In genomic region chr5:26690511-26690910, GRCh38 we compare ENCODE assay signal across 16 cellular contexts.
A peak's percentile ranks its signal among the peaks of the same experiment; 100 is the strongest.
DNase-seq lines count a peak whose midpoint lies in the region; ATAC-seq, FAIRE-seq and TF ChIP-seq lines count a peak whose summit lies in the region.
"Had no signal": no experiment of that assay in that cellular context is flagged by ENCODE, and none has a peak within 500 bp of the region (broad histone marks: within the 10 kb centered on the region; RNA-seq: fewer than 3 reads in every experiment).

No MANE protein-coding gene starts in this region.

- H3K27ac ChIP-seq in endodermal cell (ENCODE audit: low read depth, low read length): no peak overlapping the region
- no peak overlapping the region for H3K27ac ChIP-seq in aorta (ENCODE audit: low read depth in 1 of 2, low read length in 2 of 2)

- peaks cover 17% of the 10 kb centered on the region for H3K4me1 Mint-ChIP-seq in endodermal cell
- H3K4me1 Mint-ChIP-seq: CD4-positive, CD25-positive, alpha-beta regulatory T cell; CD8-positive, alpha-beta memory T cell had no signal

- FAIRE-seq in H54 (lab: Jason Lieb, UNC): peak; percentile 6
- FAIRE-seq: H1 had no signal

- H3K36me3 Mint-ChIP-seq in endodermal cell (ENCODE audit: low read depth): peaks cover 5% of the 10 kb centered on the region
- H3K36me3 Mint-ChIP-seq: CD4-positive, CD25-positive, alpha-beta regulatory T cell; CD8-positive, alpha-beta memory T cell had no signal

- H3K27me3 ChIP-seq in endodermal cell (ENCODE audit: control insufficient read depth, insufficient read depth, low read length, poor library complexity, severe bottlenecking): no peaks in the 10 kb centered on the region
- no peaks in the 10 kb centered on the region for H3K27me3 ChIP-seq in aorta (ENCODE audit: control insufficient read depth in 1 of 2, insufficient read depth in 2 of 2, low read length in 1 of 2)
- H3K27me3 ChIP-seq: BE2C had no signal

- H3K4me1 ChIP-seq in endodermal cell (ENCODE audit: control insufficient read depth, insufficient read depth, low read length): no peaks in the 10 kb centered on the region
- no peaks in the 10 kb centered on the region for H3K4me1 ChIP-seq in aorta (ENCODE audit: control insufficient read depth in 1 of 2, insufficient read depth in 2 of 2, low read length in 2 of 2)
- H3K4me1 ChIP-seq: HAP-1 had no signal

- no peaks in the 10 kb centered on the region for H3K27me3 Mint-ChIP-seq in endodermal cell (ENCODE audit: insufficient read depth)
- H3K27me3 Mint-ChIP-seq: CD4-positive, CD25-positive, alpha-beta regulatory T cell; CD8-positive, alpha-beta memory T cell had no signal

- intact Hi-C loops in aorta (cut with DNase I): no loop called here

- in situ Hi-C loops in ACHN (cut with HindIII; ENCODE audit: low pct_ligation_motif_present, low pct_unique_long_range_greater_than_20kb, low sequenced_read_pairs): no loop called here

- H3K9me3 ChIP-seq in endodermal cell (ENCODE audit: control insufficient read depth, low read length) (peaks cover 30% of the 10 kb centered on the region), aorta (ENCODE audit: control insufficient read depth, low read length) (no peaks in the 10 kb centered on the region)
- H3K9me3 ChIP-seq: BE2C, HAP-1 had no signal

- no peak overlapping the region for H3K4me3 Mint-ChIP-seq in endodermal cell
- H3K4me3 Mint-ChIP-seq: CD4-positive, CD25-positive, alpha-beta regulatory T cell; CD8-positive, alpha-beta memory T cell had no signal

- DNase-seq in H54 (ENCODE audit: insufficient read length, low spot score): no peak
- peak; percentile 93 for DNase-seq in NCI-H82 (lab: John Stamatoyannopoulos, UW)
- DNase-seq in endodermal cell: no peak
- no peak for DNase-seq in aorta
- DNase-seq in mesenteric fat pad (ENCODE audit: low spot score): no peak
- DNase-seq in ACHN: no peak
- DNase-seq: BE2C; C1 segment of cervical spinal cord; CD4-positive, CD25-positive, alpha-beta regulatory T cell; CD8-positive, alpha-beta memory T cell; COR-L47; DMS79 treated with DMSO at 0.1 percent for 48 hours; GF-D8 had no signal

- peaks cover 5% of the 10 kb centered on the region for H3K9me3 Mint-ChIP-seq in endodermal cell

- H3K9ac ChIP-seq in endodermal cell (ENCODE audit: extremely low read depth, low read length, poor library complexity, severe bottlenecking): no peak overlapping the region

- no peak for TF ChIP-seq POLR2A in H54 (IDR thresholded peaks at IDR 0.05; ENCODE audit: low read depth, low read length)

- ATAC-seq in aorta (ENCODE audit: low FRiP score) (no peak), GM18511 (IDR thresholded peaks at IDR 0.05; ENCODE audit: unreplicated experiment) (no peak)

- WGBS in endodermal cell (ENCODE audit: insufficient coverage in 1 of 2, insufficient read length in 1 of 2), 2 experiments: 42% methylated on average over 1 of the region's 1 CpG; no CpG with 5 or more reads in 1 of the 2 experiments
- WGBS in aorta, 2 donors: 65 to 69% methylated on average over 1 of the region's 1 CpG

- H3K36me3 ChIP-seq in endodermal cell (ENCODE audit: control insufficient read depth, insufficient read depth, low read length) (no peaks in the 10 kb centered on the region), aorta (ENCODE audit: control insufficient read depth in 1 of 2, insufficient read depth in 2 of 2, low read length in 1 of 2) (no peaks in the 10 kb centered on the region)
- H3K36me3 ChIP-seq: BE2C, HAP-1 had no signal

- H3K27ac Mint-ChIP-seq in endodermal cell: peak overlapping the region; percentile 46
- H3K27ac Mint-ChIP-seq: CD4-positive, CD25-positive, alpha-beta regulatory T cell; CD8-positive, alpha-beta memory T cell had no signal

- H3K4me3 ChIP-seq in endodermal cell (ENCODE audit: low read length) (no peak overlapping the region), aorta (ENCODE audit: low read length in 2 of 2) (no peak overlapping the region)
- H3K4me3 ChIP-seq: HAP-1 had no signal

- no peak for TF ChIP-seq CTCF in endodermal cell (conservative IDR thresholded peaks at IDR 0.05)
